In the genomic region with DNA sequence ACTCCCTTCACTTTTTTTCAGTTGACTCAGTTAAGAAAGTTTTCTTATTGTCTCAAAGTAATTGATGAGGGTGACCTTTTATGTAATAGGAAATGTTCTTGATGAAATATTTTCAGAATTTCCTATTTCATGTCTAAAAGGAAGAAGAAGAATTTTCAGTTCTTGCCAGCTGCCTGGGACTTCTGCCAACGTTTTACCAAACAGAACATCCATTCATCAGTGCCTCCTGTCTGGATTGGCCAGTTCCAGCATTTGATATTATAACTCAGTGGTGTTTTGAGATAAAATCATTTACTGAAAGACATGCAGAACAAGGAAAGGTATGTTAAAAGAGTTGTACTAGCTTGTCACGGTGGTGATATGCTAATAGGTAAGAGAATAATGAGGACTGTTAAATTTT, we compare ENCODE assay signal across 9 cellular contexts.
DNase-seq lines count a peak whose midpoint lies in the region; ATAC-seq and TF ChIP-seq lines count a peak whose summit lies in the region.
"Had no signal": no experiment of that assay in that cellular context is flagged by ENCODE, and none has a peak within 500 bp of the region (broad histone marks: within the 10 kb centered on the region; RNA-seq: fewer than 3 reads in every experiment).

No MANE protein-coding gene starts in this region.

- peaks cover 10% of the 10 kb centered on the region for H3K36me3 ChIP-seq in SJCRH30

- no peaks in the 10 kb centered on the region for H3K4me1 Mint-ChIP-seq in activated T-cell treated with anti-CD3 and anti-CD28 coated beads, Interleukin-2, amount 50 U/mL, for 4 hours (ENCODE audit: low read depth)

- no peaks in the 10 kb centered on the region for H3K27me3 Mint-ChIP-seq in activated T-cell treated with anti-CD3 and anti-CD28 coated beads, Interleukin-2, amount 50 U/mL, for 4 hours (ENCODE audit: low read depth)

- H3K9me3 Mint-ChIP-seq in activated T-cell treated with anti-CD3 and anti-CD28 coated beads, Interleukin-2, amount 50 U/mL, for 4 hours = peaks cover 14% of the 10 kb centered on the region

- DNase-seq in GM04503 (ENCODE audit: low read depth) = peak; percentile 39
- peak; percentile 59 to 77 for DNase-seq in SJCRH30
- DNase-seq in foreskin fibroblast = peak; percentile 28 to 65
- peak; percentile 59 for DNase-seq in retinal pigment epithelial cell (ENCODE audit: low read depth)
- no peak for DNase-seq in retina
- DNase-seq in NCI-H187 treated with DMSO at 0.1 percent for 48 hours (lab: John Stamatoyannopoulos, UW) = no peak
- DNase-seq in activated T-cell treated with anti-CD3 and anti-CD28 coated beads, Interleukin-2, amount 50 U/mL, for 4 hours = no peak
- DNase-seq: T-helper 1 cell had no signal

- H3K9me3 ChIP-seq in SJCRH30 (replicated peaks) = 0 out of 2 replicates have a peak, but pooled peaks cover 5% of the 10 kb centered on the region

- TF ChIP-seq CTCF in foreskin fibroblast (IDR thresholded peaks at IDR 0.05; ENCODE audit: low read depth, low read length) (no peak), retinal pigment epithelial cell (conservative IDR thresholded peaks at IDR 0.05; ENCODE audit: low read depth, low read length) (no peak)

- H3K4me1 ChIP-seq in SJCRH30 = peaks cover 12% of the 10 kb centered on the region

- H3K4me3 Mint-ChIP-seq in activated T-cell treated with anti-CD3 and anti-CD28 coated beads, Interleukin-2, amount 50 U/mL, for 4 hours = no peak overlapping the region

- H3K36me3 Mint-ChIP-seq in activated T-cell treated with anti-CD3 and anti-CD28 coated beads, Interleukin-2, amount 50 U/mL, for 4 hours (ENCODE audit: insufficient read depth) = peaks cover 58% of the 10 kb centered on the region

- no peak overlapping the region for H3K4me3 ChIP-seq in SJCRH30
- no peak overlapping the region for H3K4me3 ChIP-seq in foreskin fibroblast (ENCODE audit: low read depth in 1 of 2, low read length in 2 of 2)
- H3K4me3 ChIP-seq in retinal pigment epithelial cell (ENCODE audit: low read length) = no peak overlapping the region

- H3K27me3 ChIP-seq in SJCRH30 = no peaks in the 10 kb centered on the region

- H3K27ac ChIP-seq in SJCRH30 = no peak overlapping the region

- no peak for ATAC-seq in GM21360 (IDR thresholded peaks at IDR 0.05; ENCODE audit: unreplicated experiment)
- ATAC-seq in activated T-cell treated with anti-CD3 and anti-CD28 coated beads, Interleukin-2, amount 50 U/mL, for 4 hours = no peak

Comparison
In these comparisons a context has a peak if more than half of its experiments do, and no peak if none do; other contexts are left out.
1. DNase-seq: peak in GM04503 (single experiment), SJCRH30 (2 of 2), foreskin fibroblast (2 of 2) and retinal pigment epithelial cell (single experiment); none in retina (single experiment), NCI-H187 treated with DMSO at 0.1 percent for 48 hours (single experiment) and activated T-cell treated with anti-CD3 and anti-CD28 coated beads, Interleukin-2, amount 50 U/mL, for 4 hours (single experiment).